In genomic region chr1:218171302-218171893, GRCh38 we compare ENCODE assay signal across 8 cellular contexts.
DNase-seq lines count a peak whose midpoint lies in the region; ATAC-seq and TF ChIP-seq lines count a peak whose summit lies in the region.

No MANE protein-coding gene starts in this region.

- H3K9me2 ChIP-seq in DOHH2 (replicated peaks; ENCODE audit: control insufficient read depth, low read length), result no peaks in the 10 kb centered on the region

- H2AFZ ChIP-seq in neural progenitor cell (replicated peaks), result no peak overlapping the region

- peak overlapping the region; percentile 30; the same call in 1 of the 2 replicates for H3K27ac ChIP-seq in DOHH2 (ENCODE audit: low read depth, low read length)
- H3K27ac ChIP-seq in coronary artery, result no peak overlapping the region
- H3K27ac ChIP-seq in neural progenitor cell, result no peak overlapping the region

- H3K4me2 ChIP-seq in DOHH2 (ENCODE audit: low read length) (peak overlapping the region; percentile 57), neural progenitor cell (no peak overlapping the region)

- peak; percentile 15 for DNase-seq in HFF-Myc (ENCODE audit: extremely low read depth, low read depth)
- peak; percentile 2 for DNase-seq in NCI-H526 treated with DMSO at 0.1 percent for 48 hours (lab: John Stamatoyannopoulos, UW)
- no peak for DNase-seq in coronary artery (ENCODE audit: low spot score)
- DNase-seq in neural progenitor cell (ENCODE audit: low spot score), result peak; percentile 39
- no peak for DNase-seq in stimulated activated CD4-positive, alpha-beta T cell treated with anti-CD3 and anti-CD28 coated beads, Interleukin-12 subunit alpha, Interleukin-12 subunit beta, amount 100 ng/mL, for 4 hours
- DNase-seq in activated naive CD8-positive, alpha-beta T cell treated with anti-CD3 and anti-CD28 coated beads for 36 hours, result no peak

- no peaks in the 10 kb centered on the region for H3K36me3 Mint-ChIP-seq in neural progenitor cell
- no peaks in the 10 kb centered on the region for H3K36me3 Mint-ChIP-seq in activated naive CD8-positive, alpha-beta T cell treated with anti-CD3 and anti-CD28 coated beads for 36 hours

- TF ChIP-seq CTCF in DOHH2 (IDR thresholded peaks at IDR 0.05; ENCODE audit: low read depth, low read length, poor library complexity, severe bottlenecking), result peak; percentile 71
- peak; percentile 60 for TF ChIP-seq CTCF in HFF-Myc (IDR thresholded peaks at IDR 0.05; ENCODE audit: low read depth, low read length, missing control alignments)
- peak; percentile 60 for TF ChIP-seq CTCF in coronary artery (IDR thresholded peaks at IDR 0.05)
- peak; percentile 98 for TF ChIP-seq CTCF in neural progenitor cell (IDR thresholded peaks at IDR 0.05)

- H3K4me1 ChIP-seq in DOHH2 (ENCODE audit: control insufficient read depth, low read length) (peaks cover 39% of the 10 kb centered on the region), neural progenitor cell (peaks cover 7% of the 10 kb centered on the region)

- H3K79me2 ChIP-seq in DOHH2 (ENCODE audit: control insufficient read depth, low read length) (peaks cover 10% of the 10 kb centered on the region), neural progenitor cell (ENCODE audit: low read depth) (no peaks in the 10 kb centered on the region)

- peaks cover 4% of the 10 kb centered on the region for H3K27me3 Mint-ChIP-seq in neural progenitor cell (ENCODE audit: insufficient read depth, low read depth)
- peaks cover 27% of the 10 kb centered on the region for H3K27me3 Mint-ChIP-seq in activated naive CD8-positive, alpha-beta T cell treated with anti-CD3 and anti-CD28 coated beads for 36 hours

- no peak overlapping the region for H3K9ac ChIP-seq in neural progenitor cell

- no peak overlapping the region for H3K4me3 Mint-ChIP-seq in neural progenitor cell
- no peak overlapping the region for H3K4me3 Mint-ChIP-seq in activated naive CD8-positive, alpha-beta T cell treated with anti-CD3 and anti-CD28 coated beads for 36 hours

- no peak overlapping the region for H3K27ac Mint-ChIP-seq in neural progenitor cell
- no peak overlapping the region for H3K27ac Mint-ChIP-seq in activated naive CD8-positive, alpha-beta T cell treated with anti-CD3 and anti-CD28 coated beads for 36 hours

- no peaks in the 10 kb centered on the region for H3K27me3 ChIP-seq in DOHH2 (ENCODE audit: control insufficient read depth, low read length)
- peaks cover 32% of the 10 kb centered on the region for H3K27me3 ChIP-seq in neural progenitor cell

- H3K9me3 Mint-ChIP-seq in neural progenitor cell, result no peaks in the 10 kb centered on the region
- H3K9me3 Mint-ChIP-seq in activated naive CD8-positive, alpha-beta T cell treated with anti-CD3 and anti-CD28 coated beads for 36 hours, result no peaks in the 10 kb centered on the region

- no peaks in the 10 kb centered on the region for H3K9me3 ChIP-seq in DOHH2 (ENCODE audit: control insufficient read depth, insufficient read depth, low read length)
- no peaks in the 10 kb centered on the region for H3K9me3 ChIP-seq in neural progenitor cell (ENCODE audit: low read depth)

- no peaks in the 10 kb centered on the region for H3K4me1 Mint-ChIP-seq in neural progenitor cell
- no peaks in the 10 kb centered on the region for H3K4me1 Mint-ChIP-seq in activated naive CD8-positive, alpha-beta T cell treated with anti-CD3 and anti-CD28 coated beads for 36 hours

- ATAC-seq in HG02840 (IDR thresholded peaks at IDR 0.05; ENCODE audit: low FRiP score, unreplicated experiment), result no peak

- no peaks in the 10 kb centered on the region for H3K36me3 ChIP-seq in DOHH2 (ENCODE audit: control insufficient read depth, low read length)
- no peaks in the 10 kb centered on the region for H3K36me3 ChIP-seq in neural progenitor cell

- H3F3A ChIP-seq in DOHH2 (ENCODE audit: control insufficient read depth, insufficient read depth) (peaks cover 23% of the 10 kb centered on the region), neural progenitor cell (ENCODE audit: low read depth) (no peaks in the 10 kb centered on the region)

- H3K4me3 ChIP-seq in DOHH2 (ENCODE audit: low read length), result peak overlapping the region; percentile 46
- H3K4me3 ChIP-seq in HFF-Myc (replicated peaks; ENCODE audit: low read depth, low read length), result no peak overlapping the region
- H3K4me3 ChIP-seq in coronary artery, result no peak overlapping the region
- H3K4me3 ChIP-seq in neural progenitor cell, result no peak overlapping the region

- no peaks in the 10 kb centered on the region for H4K20me1 ChIP-seq in DOHH2 (ENCODE audit: control insufficient read depth, insufficient read depth, low read depth, low read length)
- H4K20me1 ChIP-seq in neural progenitor cell (ENCODE audit: low read depth), result no peaks in the 10 kb centered on the region

Comparison
In these comparisons a context has a peak if more than half of its experiments do, and no peak if none do; other contexts are left out.
1. DNase-seq: peak in HFF-Myc (single experiment), NCI-H526 treated with DMSO at 0.1 percent for 48 hours (single experiment) and neural progenitor cell (single experiment); none in coronary artery (single experiment), stimulated activated CD4-positive, alpha-beta T cell treated with anti-CD3 and anti-CD28 coated beads, Interleukin-12 subunit alpha, Interleukin-12 subunit beta, amount 100 ng/mL, for 4 hours (single experiment) and activated naive CD8-positive, alpha-beta T cell treated with anti-CD3 and anti-CD28 coated beads for 36 hours (single experiment).
2. Peak in every context shown above with its lines, with median percentiles within 50 percentile points of each other: CTCF ChIP-seq.